Comparison of ENCODE assay signal across 25 cellular contexts in the genomic region with DNA sequence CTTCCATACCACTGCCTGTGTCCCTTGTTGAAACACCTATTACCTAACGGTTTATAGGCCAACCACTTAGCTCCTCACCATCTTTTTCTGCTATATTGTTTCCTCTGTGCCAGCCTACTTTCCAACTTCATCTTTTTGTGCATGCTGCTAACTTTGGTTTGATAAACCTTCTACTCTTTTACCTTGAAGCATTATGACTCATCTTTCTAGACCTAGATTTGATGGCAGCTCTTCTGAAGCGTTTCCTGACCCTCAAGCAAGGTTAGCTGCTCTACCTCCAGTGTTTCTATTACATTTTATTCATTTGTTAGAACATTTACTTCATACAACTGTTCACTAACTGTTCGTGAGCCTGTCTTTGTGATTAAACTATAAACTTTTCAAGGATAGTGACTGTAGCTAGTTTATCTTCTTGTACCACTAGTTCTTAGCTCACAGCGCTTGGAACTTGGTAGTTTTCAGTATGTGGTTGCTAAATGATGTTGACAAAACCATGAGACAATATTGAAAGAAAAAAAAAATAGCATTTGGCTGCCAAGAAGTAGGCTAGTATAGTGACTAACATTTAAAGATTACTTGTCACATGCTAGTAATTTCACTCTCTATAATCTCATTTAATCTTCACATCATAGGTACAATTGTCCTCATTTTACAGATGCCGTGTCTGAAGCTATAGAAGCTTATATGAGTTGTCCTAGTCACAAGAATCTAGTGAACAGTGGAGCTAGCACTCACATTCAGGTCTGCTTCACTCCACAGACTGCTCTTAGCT.
DNase-seq lines count a peak whose midpoint lies in the region; ATAC-seq and TF ChIP-seq lines count a peak whose summit lies in the region.
"Had no signal": no experiment of that assay in that cellular context is flagged by ENCODE, and none has a peak within 500 bp of the region (broad histone marks: within the 10 kb centered on the region; RNA-seq: fewer than 3 reads in every experiment).

No MANE protein-coding gene starts in this region.

- CTCF ChIA-PET in Caco-2 (lab: Charles Lee), result interaction anchor here (1.6 kb wide), 1 partner anchor 274 kb away, joined by 7 read pairs; no protein-coding TSS in a partner anchor

- BruUV-seq in Caco-2 (replicated peaks; lab: Mats Ljungman, UMichigan), result no TSS peak

- H3K9me3 ChIP-seq in Caco-2, result no peaks in the 10 kb centered on the region
- H3K9me3 ChIP-seq: BLaER1 treated with 17β-estradiol and CSF1 and Interleukin-3, amounts not matched to agents 10 nM and 100 nM; gastroesophageal sphincter; left ventricle myocardium inferior; Peyer's patch; testis had no signal

- no peak overlapping the region for H3K4me3 Mint-ChIP-seq in activated T-cell treated with anti-CD3 and anti-CD28 coated beads, Interleukin-2, amount 50 U/mL, for 24 hours
- H3K4me3 Mint-ChIP-seq in T-helper 2 cell treated with Interferon-gamma antibody and Interleukin-4, amounts not matched to agents 5 μg/mL and 100 μg/mL, for 36 hours, result no peak overlapping the region
- H3K4me3 Mint-ChIP-seq in stimulated activated effector memory CD8-positive, alpha-beta T cell treated with anti-CD3 and anti-CD28 coated beads, Interleukin-12 subunit alpha, Interleukin-12 subunit beta, amount 100 ng/mL, for 72 hours, result no peak overlapping the region
- no peak overlapping the region for H3K4me3 Mint-ChIP-seq in Caco-2 (ENCODE audit: unreplicated experiment)
- H3K4me3 Mint-ChIP-seq: activated naive CD8-positive, alpha-beta T cell treated with anti-CD3 and anti-CD28 coated beads, Interleukin-2, amount 10 ng/mL, durations not matched to agents 7 days and 5 days; stimulated activated naive B cell treated with anti-CD40 and anti-IgM and Interleukin-4, amounts not matched to agents 10 μg/mL and 1 μg/mL and 100 μg/mL, for 72 hours; T-cell had no signal

- H3K4me3 ChIP-seq in Caco-2 (ENCODE audit: low read depth, low read length), result no peak overlapping the region
- H3K4me3 ChIP-seq: BLaER1 treated with 17β-estradiol and CSF1 and Interleukin-3, amounts not matched to agents 10 nM and 100 nM; gastroesophageal sphincter; left ventricle myocardium inferior; Peyer's patch; testis had no signal

- no peaks in the 10 kb centered on the region for H3K9me3 Mint-ChIP-seq in activated T-cell treated with anti-CD3 and anti-CD28 coated beads, Interleukin-2, amount 50 U/mL, for 24 hours
- H3K9me3 Mint-ChIP-seq in T-helper 2 cell treated with Interferon-gamma antibody and Interleukin-4, amounts not matched to agents 5 μg/mL and 100 μg/mL, for 36 hours, result no peaks in the 10 kb centered on the region
- H3K9me3 Mint-ChIP-seq in stimulated activated effector memory CD8-positive, alpha-beta T cell treated with anti-CD3 and anti-CD28 coated beads, Interleukin-12 subunit alpha, Interleukin-12 subunit beta, amount 100 ng/mL, for 72 hours, result no peaks in the 10 kb centered on the region
- no peaks in the 10 kb centered on the region for H3K9me3 Mint-ChIP-seq in Caco-2 (ENCODE audit: unreplicated experiment)
- H3K9me3 Mint-ChIP-seq: activated naive CD8-positive, alpha-beta T cell treated with anti-CD3 and anti-CD28 coated beads, Interleukin-2, amount 10 ng/mL, durations not matched to agents 7 days and 5 days; naive thymus-derived CD4-positive, alpha-beta T cell; stimulated activated naive B cell treated with anti-CD40 and anti-IgM and Interleukin-4, amounts not matched to agents 10 μg/mL and 1 μg/mL and 100 μg/mL, for 72 hours; T-cell had no signal

- DNase-seq in activated T-cell treated with anti-CD3 and anti-CD28 coated beads, Interleukin-2, amount 50 U/mL, for 24 hours, result no peak
- DNase-seq in activated T-cell treated with anti-CD3 and anti-CD28 coated beads, Interleukin-2, amount 50 U/mL, for 48 hours, result no peak
- DNase-seq in T-helper 2 cell treated with Interferon-gamma antibody and Interleukin-4, amounts not matched to agents 5 μg/mL and 100 μg/mL, for 36 hours (ENCODE audit: low spot score), result no peak
- no peak for DNase-seq in stimulated activated effector memory CD8-positive, alpha-beta T cell treated with anti-CD3 and anti-CD28 coated beads, Interleukin-12 subunit alpha, Interleukin-12 subunit beta, amount 100 ng/mL, for 72 hours (ENCODE audit: low spot score in 2 of 2)
- DNase-seq in DMS114 treated with DMSO at 0.1 percent for 48 hours (lab: John Stamatoyannopoulos, UW; ENCODE audit: unreplicated experiment), result no peak
- no peak for DNase-seq in Caco-2
- DNase-seq: activated naive CD8-positive, alpha-beta T cell treated with anti-CD3 and anti-CD28 coated beads, Interleukin-2, amount 10 ng/mL, durations not matched to agents 7 days and 5 days; effector CD8-positive, alpha-beta T cell; HCEC 1CT; left ventricle myocardium inferior; naive thymus-derived CD4-positive, alpha-beta T cell; NCI-H1048; NCI-H1694 treated with DMSO at 0.1 percent for 48 hours; NCI-H2171 treated with DMSO at 0.1 percent for 48 hours; NCI-H526; Peyer's patch; SIG-M5; stimulated activated CD4-positive, alpha-beta T cell treated with anti-CD3 and anti-CD28 coated beads, Interleukin-2, amount 100 ng/mL, for 48 hours; stimulated activated naive B cell treated with anti-CD40 and anti-IgM and Interleukin-4, amounts not matched to agents 10 μg/mL and 1 μg/mL and 100 μg/mL, for 72 hours; T-cell; testis had no signal

- H3K36me3 ChIP-seq in Caco-2 (ENCODE audit: control insufficient read depth, insufficient read depth, low read length), result 0 out of 2 replicates have a peak, but pooled peaks cover 3% of the 10 kb centered on the region

- no peak for TF ChIP-seq CTCF in Caco-2 (IDR thresholded peaks at IDR 0.05; ENCODE audit: insufficient read depth in 1 of 2, low read depth in 1 of 2, low read length in 1 of 2, severe bottlenecking in 1 of 2, unreplicated experiment in 1 of 2)

- ATAC-seq in stimulated activated effector memory CD8-positive, alpha-beta T cell treated with anti-CD3 and anti-CD28 coated beads, Interleukin-12 subunit alpha, Interleukin-12 subunit beta, amount 100 ng/mL, for 72 hours, result peak; percentile 85
- ATAC-seq in HG02970 (IDR thresholded peaks at IDR 0.05; ENCODE audit: low FRiP score, unreplicated experiment), result no peak
- ATAC-seq: gastroesophageal sphincter; naive thymus-derived CD4-positive, alpha-beta T cell; stimulated activated naive B cell treated with anti-CD40 and anti-IgM and Interleukin-4, amounts not matched to agents 10 μg/mL and 1 μg/mL and 100 μg/mL, for 72 hours; T-cell had no signal

- POLR2A ChIA-PET in Caco-2 (lab: Charles Lee), result no interaction called here

- peak overlapping the region; percentile 75 for H3K27ac ChIP-seq in cingulate gyrus (ENCODE audit: low read depth, low read length)
- H3K27ac ChIP-seq: BLaER1 treated with 17β-estradiol and CSF1 and Interleukin-3, amounts not matched to agents 10 nM and 100 nM; gastroesophageal sphincter; left ventricle myocardium inferior; Peyer's patch; testis had no signal

- no peaks in the 10 kb centered on the region for H3K27me3 ChIP-seq in Caco-2 (replicated peaks; ENCODE audit: control insufficient read depth, insufficient read depth, low read length)
- H3K27me3 ChIP-seq: BLaER1 treated with 17β-estradiol and CSF1 and Interleukin-3, amounts not matched to agents 10 nM and 100 nM; gastroesophageal sphincter; Peyer's patch; testis had no signal

- intact Hi-C loops in Caco-2 (cut with micrococcal nuclease; ENCODE audit: unreplicated experiment), result no loop called here

- H3K27ac Mint-ChIP-seq in activated T-cell treated with anti-CD3 and anti-CD28 coated beads, Interleukin-2, amount 50 U/mL, for 24 hours, result peak overlapping the region; percentile 1
- H3K27ac Mint-ChIP-seq in T-helper 2 cell treated with Interferon-gamma antibody and Interleukin-4, amounts not matched to agents 5 μg/mL and 100 μg/mL, for 36 hours, result peak overlapping the region; percentile 9
- peak overlapping the region; percentile 40 for H3K27ac Mint-ChIP-seq in stimulated activated effector memory CD8-positive, alpha-beta T cell treated with anti-CD3 and anti-CD28 coated beads, Interleukin-12 subunit alpha, Interleukin-12 subunit beta, amount 100 ng/mL, for 72 hours
- no peak overlapping the region for H3K27ac Mint-ChIP-seq in Caco-2 (ENCODE audit: unreplicated experiment)
- H3K27ac Mint-ChIP-seq: activated naive CD8-positive, alpha-beta T cell treated with anti-CD3 and anti-CD28 coated beads, Interleukin-2, amount 10 ng/mL, durations not matched to agents 7 days and 5 days; stimulated activated naive B cell treated with anti-CD40 and anti-IgM and Interleukin-4, amounts not matched to agents 10 μg/mL and 1 μg/mL and 100 μg/mL, for 72 hours; T-cell had no signal

- no peaks in the 10 kb centered on the region for H3K27me3 Mint-ChIP-seq in activated T-cell treated with anti-CD3 and anti-CD28 coated beads, Interleukin-2, amount 50 U/mL, for 24 hours
- H3K27me3 Mint-ChIP-seq in T-helper 2 cell treated with Interferon-gamma antibody and Interleukin-4, amounts not matched to agents 5 μg/mL and 100 μg/mL, for 36 hours (ENCODE audit: low read depth), result no peaks in the 10 kb centered on the region
- H3K27me3 Mint-ChIP-seq in Caco-2 (ENCODE audit: insufficient read depth, unreplicated experiment), result no peaks in the 10 kb centered on the region
- H3K27me3 Mint-ChIP-seq: activated naive CD8-positive, alpha-beta T cell treated with anti-CD3 and anti-CD28 coated beads, Interleukin-2, amount 10 ng/mL, durations not matched to agents 7 days and 5 days; naive thymus-derived CD4-positive, alpha-beta T cell; stimulated activated naive B cell treated with anti-CD40 and anti-IgM and Interleukin-4, amounts not matched to agents 10 μg/mL and 1 μg/mL and 100 μg/mL, for 72 hours; T-cell had no signal

- H3K4me1 Mint-ChIP-seq in activated T-cell treated with anti-CD3 and anti-CD28 coated beads, Interleukin-2, amount 50 U/mL, for 24 hours (ENCODE audit: low read depth), result peaks cover 12% of the 10 kb centered on the region
- H3K4me1 Mint-ChIP-seq in T-helper 2 cell treated with Interferon-gamma antibody and Interleukin-4, amounts not matched to agents 5 μg/mL and 100 μg/mL, for 36 hours (ENCODE audit: low read depth), result peaks cover 13% of the 10 kb centered on the region
- H3K4me1 Mint-ChIP-seq in stimulated activated effector memory CD8-positive, alpha-beta T cell treated with anti-CD3 and anti-CD28 coated beads, Interleukin-12 subunit alpha, Interleukin-12 subunit beta, amount 100 ng/mL, for 72 hours, result peaks cover 16% of the 10 kb centered on the region
- H3K4me1 Mint-ChIP-seq in Caco-2 (ENCODE audit: low read depth, unreplicated experiment), result no peaks in the 10 kb centered on the region

- H3K4me1 ChIP-seq in Caco-2, result no peaks in the 10 kb centered on the region
- H3K4me1 ChIP-seq: left ventricle myocardium inferior, Peyer's patch, testis had no signal

- H3K36me3 Mint-ChIP-seq in activated T-cell treated with anti-CD3 and anti-CD28 coated beads, Interleukin-2, amount 50 U/mL, for 24 hours (ENCODE audit: low read depth), result peaks cover 74% of the 10 kb centered on the region
- H3K36me3 Mint-ChIP-seq in T-helper 2 cell treated with Interferon-gamma antibody and Interleukin-4, amounts not matched to agents 5 μg/mL and 100 μg/mL, for 36 hours (ENCODE audit: low read depth), result peaks cover 29% of the 10 kb centered on the region
- H3K36me3 Mint-ChIP-seq in stimulated activated effector memory CD8-positive, alpha-beta T cell treated with anti-CD3 and anti-CD28 coated beads, Interleukin-12 subunit alpha, Interleukin-12 subunit beta, amount 100 ng/mL, for 72 hours, result peaks cover 70% of the 10 kb centered on the region
- H3K36me3 Mint-ChIP-seq in Caco-2 (ENCODE audit: insufficient read depth, unreplicated experiment), result peaks cover 12% of the 10 kb centered on the region
